10 cellular contexts compared by ENCODE assay signal in genomic region chr2:179274749-179275148, GRCh38. TPM values are rescaled to one million over a fixed set of nuclear protein-coding genes. Genes with fewer than 3 reads are reported as not detected.
DNase-seq lines count a peak whose midpoint lies in the region; ATAC-seq and TF ChIP-seq lines count a peak whose summit lies in the region.
"Had no signal": no experiment of that assay in that cellular context is flagged by ENCODE, and none has a peak within 500 bp of the region (broad histone marks: within the 10 kb centered on the region; RNA-seq: fewer than 3 reads in every experiment).

No MANE protein-coding gene starts in this region.

- H2AFZ ChIP-seq in smooth muscle cell (ENCODE audit: low read depth) = peak overlapping the region; percentile 89

- no peaks in the 10 kb centered on the region for H3K36me3 ChIP-seq in smooth muscle cell (ENCODE audit: low read depth)
- H3K36me3 ChIP-seq: SJCRH30 had no signal

- no peaks in the 10 kb centered on the region for H3K27me3 ChIP-seq in smooth muscle cell (ENCODE audit: low read depth)
- H3K27me3 ChIP-seq: SJCRH30 had no signal

- H4K20me1 ChIP-seq in smooth muscle cell (ENCODE audit: low read depth) = no peaks in the 10 kb centered on the region

- TF ChIP-seq CTCF in smooth muscle cell (IDR thresholded peaks at IDR 0.05; ENCODE audit: borderline replicate concordance, insufficient read depth, poor library complexity, severe bottlenecking) = no peak

- peak overlapping the region; percentile 57 for H3K9ac ChIP-seq in smooth muscle cell (ENCODE audit: low read depth)

- ATAC-seq in HG02938 (IDR thresholded peaks at IDR 0.05; ENCODE audit: unreplicated experiment) = peak; percentile 97

- H3K4me3 ChIP-seq in smooth muscle cell = no peak overlapping the region
- H3K4me3 ChIP-seq: SJCRH30 had no signal

- WGBS in smooth muscle cell (ENCODE audit: low lambda C conversion rate) = 17% methylated on average over 2 of the region's 2 CpGs

- H3K9me3 ChIP-seq in smooth muscle cell (replicated peaks; ENCODE audit: low read depth) = no peaks in the 10 kb centered on the region
- H3K9me3 ChIP-seq: SJCRH30 had no signal

- peaks cover 28% of the 10 kb centered on the region for H3F3A ChIP-seq in smooth muscle cell (ENCODE audit: low read depth)

- peak overlapping the region; percentile 75 for H3K4me2 ChIP-seq in smooth muscle cell

- peak overlapping the region; percentile 86 for H3K27ac ChIP-seq in smooth muscle cell (ENCODE audit: low read depth)
- H3K27ac ChIP-seq: SJCRH30 had no signal

- peak; percentile 49 for DNase-seq in NCI-H1436 (lab: John Stamatoyannopoulos, UW)
- no peak for DNase-seq in NCI-H1436 treated with DMSO at 0.1 percent for 48 hours (lab: John Stamatoyannopoulos, UW)
- peak; percentile 42 for DNase-seq in NCI-H69 (lab: John Stamatoyannopoulos, UW)
- no peak for DNase-seq in smooth muscle cell (lab: John Stamatoyannopoulos, UW; ENCODE audit: unreplicated experiment)
- DNase-seq in NK-92 treated with Interleukin-12 subunit alpha and Interleukin-12 subunit beta, amount 100 ng/mL, for 24 hours (lab: John Stamatoyannopoulos, UW) = no peak
- DNase-seq in glomerular visceral epithelial cell (ENCODE audit: extremely low spot score) = no peak
- no peak for DNase-seq in stimulated activated CD4-positive, alpha-beta T cell treated with anti-CD3 and anti-CD28 coated beads, Interleukin-2, amount 100 ng/mL, for 48 hours
- DNase-seq: 8988T had no signal

- peaks cover 16% of the 10 kb centered on the region for H3K4me1 ChIP-seq in smooth muscle cell (ENCODE audit: low read depth)

- no peaks in the 10 kb centered on the region for H3K79me2 ChIP-seq in smooth muscle cell (ENCODE audit: low read depth)

RNA-seq across cellular contexts. Expression of gene SESTD1, which starts 10.1 kb away (rescaled TPM):
- total RNA-seq in smooth muscle cell = 29.1 and 31.8 TPM in 2 replicates
- polyA plus RNA-seq in smooth muscle cell = 50.3 and 82.3 TPM in 2 replicates

Comparison
In these comparisons a context has a peak if more than half of its experiments do, and no peak if none do; other contexts are left out.
1. DNase-seq: peak in NCI-H1436 (single experiment) and NCI-H69 (single experiment); none in NCI-H1436 treated with DMSO at 0.1 percent for 48 hours (single experiment), smooth muscle cell (single experiment), NK-92 treated with Interleukin-12 subunit alpha and Interleukin-12 subunit beta, amount 100 ng/mL, for 24 hours (single experiment), glomerular visceral epithelial cell (single experiment) and stimulated activated CD4-positive, alpha-beta T cell treated with anti-CD3 and anti-CD28 coated beads, Interleukin-2, amount 100 ng/mL, for 48 hours (0 of 2).